ENCODE assay signal across 8 cellular contexts in genomic region chr20:35146922-35147574, GRCh38. TPM values are rescaled to one million over a fixed set of nuclear protein-coding genes. Genes with fewer than 3 reads are reported as not detected.
DNase-seq lines count a peak whose midpoint lies in the region; ATAC-seq, FAIRE-seq and TF ChIP-seq lines count a peak whose summit lies in the region.

Gene EDEM2, minus strand, starts transcription at chr20:35147336. Its CDS starts 78 bp downstream, at chr20:35147258.

- H3K27me3 ChIP-seq in bronchial epithelial cell (ENCODE audit: control insufficient read depth, insufficient read depth, low read length), result no peaks in the 10 kb centered on the region
- no peaks in the 10 kb centered on the region for H3K27me3 ChIP-seq in smooth muscle cell (ENCODE audit: low read depth)

- H3K27ac Mint-ChIP-seq in WTC11, result peak within 1 kb of the TSS; percentile 98

- H3K9me3 ChIP-seq in smooth muscle cell (replicated peaks; ENCODE audit: low read depth), result no peaks in the 10 kb centered on the region

- H3K9ac ChIP-seq in smooth muscle cell (ENCODE audit: low read depth), result peak within 1 kb of the TSS; percentile 76

- in situ Hi-C loops in ACHN (cut with HindIII; ENCODE audit: low pct_ligation_motif_present, low pct_unique_long_range_greater_than_20kb, low sequenced_read_pairs), result no loop called here

- peak within 1 kb of the TSS; percentile 91 for H3K4me3 ChIP-seq in bronchial epithelial cell (ENCODE audit: low read depth, low read length)
- peak within 1 kb of the TSS; percentile 64 for H3K4me3 ChIP-seq in smooth muscle cell

- TF ChIP-seq CTCF in WTC11 (IDR thresholded peaks at IDR 0.05) (no peak), bronchial epithelial cell (IDR thresholded peaks at IDR 0.05; ENCODE audit: insufficient read depth, low read length, severe bottlenecking) (no peak), smooth muscle cell (IDR thresholded peaks at IDR 0.05; ENCODE audit: borderline replicate concordance, insufficient read depth, poor library complexity, severe bottlenecking) (no peak)

- DNase-seq in ACHN, result peak; percentile 92
- DNase-seq in NCI-H345 (lab: John Stamatoyannopoulos, UW), result peak; percentile 98
- DNase-seq in WTC11 (ENCODE audit: low spot score), result peak; percentile 97
- DNase-seq in bronchial epithelial cell (ENCODE audit: low read depth), result peak; percentile 94
- peak; percentile 98 for DNase-seq in iPS-NIHi7 (ENCODE audit: extremely low spot score)
- peak; percentile 80 for DNase-seq in smooth muscle cell (lab: John Stamatoyannopoulos, UW; ENCODE audit: unreplicated experiment)

- H3F3A ChIP-seq in smooth muscle cell (ENCODE audit: low read depth), result no peaks in the 10 kb centered on the region

- H3K4me3 Mint-ChIP-seq in WTC11, result peak within 1 kb of the TSS; percentile 95

- FAIRE-seq in bronchial epithelial cell (lab: Jason Lieb, UNC), result no peak

- CTCF ChIA-PET in WTC11 (lab: Charles Lee), result interaction anchor here (0.6 to 3.8 kb wide), 25 partner anchors 15 to 300 kb away, joined by 3 to 76 read pairs (median 5); partner anchors contain the start of genes FAM83C, MMP24, MMP24OS and TRPC4AP

- peak within 1 kb of the TSS; percentile 85 for H3K4me2 ChIP-seq in smooth muscle cell

- H3K4me1 ChIP-seq in smooth muscle cell (ENCODE audit: low read depth), result no peaks in the 10 kb centered on the region

- peak within 1 kb of the TSS; percentile 70 for H2AFZ ChIP-seq in smooth muscle cell (ENCODE audit: low read depth)

- no peaks in the 10 kb centered on the region for H4K20me1 ChIP-seq in smooth muscle cell (ENCODE audit: low read depth)

- H3K27ac ChIP-seq in smooth muscle cell (ENCODE audit: low read depth), result peak within 1 kb of the TSS; percentile 88

- ATAC-seq in GM18909 (IDR thresholded peaks at IDR 0.05; ENCODE audit: poor library complexity, unreplicated experiment) (peak; percentile 79), HG03196 (IDR thresholded peaks at IDR 0.05; ENCODE audit: unreplicated experiment) (peak; percentile 80), WTC11 (peak; percentile 93)

- H3K79me2 ChIP-seq in smooth muscle cell (ENCODE audit: low read depth), result no peaks in the 10 kb centered on the region

- H3K27me3 Mint-ChIP-seq in WTC11 (ENCODE audit: low read depth), result no peaks in the 10 kb centered on the region

- POLR2A ChIA-PET in WTC11 (lab: Charles Lee), result interaction anchor here (0.5 to 3.6 kb wide), 10 partner anchors 15 to 138 kb away, joined by 3 to 24 read pairs (median 5); partner anchors contain the start of genes EIF6, MMP24, MMP24OS and TRPC4AP

- 1% methylated on average over 41 of the region's 42 CpGs for WGBS in smooth muscle cell (ENCODE audit: low lambda C conversion rate)

- H3K36me3 ChIP-seq in bronchial epithelial cell (ENCODE audit: control insufficient read depth, insufficient read depth, low read length) (peaks cover 6% of the 10 kb centered on the region), smooth muscle cell (ENCODE audit: low read depth) (no peaks in the 10 kb centered on the region)

- no peaks in the 10 kb centered on the region for H3K9me3 Mint-ChIP-seq in WTC11

- H3K36me3 Mint-ChIP-seq in WTC11, result peaks cover 6% of the 10 kb centered on the region

- peaks cover 18% of the 10 kb centered on the region for H3K4me1 Mint-ChIP-seq in WTC11

TF ChIP-seq in WTC11, 78 proteins besides CTCF, POLR2A, EP300 and RAD21 (continues in another document):
- TF ChIP-seq ZNF219 (CRISPR knock-in tag; IDR thresholded peaks at IDR 0.05; ENCODE audit: borderline replicate concordance), result no peak
- peak; percentile 46; the same call in 1 of the 2 replicates for TF ChIP-seq CREB1 (CRISPR knock-in tag; IDR thresholded peaks at IDR 0.05)
- 0 out of 2 replicates have a peak, but pooled peaks have one; percentile 14 for TF ChIP-seq USF2 (CRISPR knock-in tag; IDR thresholded peaks at IDR 0.05)
- TF ChIP-seq E2F5 (CRISPR knock-in tag; IDR thresholded peaks at IDR 0.05), result 0 out of 2 replicates have a peak, but pooled peaks have one; percentile 17
- no peak for TF ChIP-seq ESRRA (CRISPR knock-in tag; IDR thresholded peaks at IDR 0.05; ENCODE audit: borderline replicate concordance)
- 0 out of 2 replicates have a peak, but pooled peaks have one; percentile 9 for TF ChIP-seq PREB (CRISPR knock-in tag; IDR thresholded peaks at IDR 0.05; ENCODE audit: borderline replicate concordance)
- TF ChIP-seq TEAD4 (CRISPR knock-in tag; IDR thresholded peaks at IDR 0.05), result no peak
- TF ChIP-seq ZNF263 (CRISPR knock-in tag; IDR thresholded peaks at IDR 0.05; ENCODE audit: low read depth), result no peak
- TF ChIP-seq CBFB (CRISPR knock-in tag; IDR thresholded peaks at IDR 0.05; ENCODE audit: low read depth), result no peak
- TF ChIP-seq MAX (CRISPR knock-in tag; IDR thresholded peaks at IDR 0.05), result peak; percentile 79; the same call in 1 of the 2 replicates
- peak; percentile 91 for TF ChIP-seq GABPB1 (CRISPR knock-in tag; IDR thresholded peaks at IDR 0.05)
- TF ChIP-seq E2F1 (CRISPR knock-in tag; IDR thresholded peaks at IDR 0.05), result no peak
- TF ChIP-seq SMAD3 (CRISPR knock-in tag; IDR thresholded peaks at IDR 0.05; ENCODE audit: borderline replicate concordance), result peak; percentile 34; the same call in 1 of the 2 replicates
- peak; percentile 76 for TF ChIP-seq SP1 (CRISPR knock-in tag; conservative IDR thresholded peaks at IDR 0.05)
- 0 out of 2 replicates have a peak, but pooled peaks have one; percentile 2 for TF ChIP-seq ZNF121 (CRISPR knock-in tag; IDR thresholded peaks at IDR 0.05)
- 0 out of 2 replicates have a peak, but pooled peaks have one; percentile 5 for TF ChIP-seq MLX (CRISPR knock-in tag; IDR thresholded peaks at IDR 0.05)

RNA-seq across cellular contexts. Expression of gene EDEM2, which starts in this region (rescaled TPM):
- total RNA-seq in WTC11 (2021) (22.7 to 24.2 TPM (median 24.0 TPM) in 3 replicates), bronchial epithelial cell (36.3 and 63.0 TPM in 2 replicates), smooth muscle cell (7.8 and 11.6 TPM in 2 replicates)
- 19.4 and 22.6 TPM in 2 replicates for polyA plus RNA-seq in smooth muscle cell

Comparison
In these comparisons a context has a peak if more than half of its experiments do, and no peak if none do; other contexts are left out.
1. Peak in every context shown above with its lines: DNase-seq, ATAC-seq, H3K4me3 ChIP-seq and H3K27ac ChIP-seq.